17 cellular contexts compared by ENCODE assay signal in the genomic region with DNA sequence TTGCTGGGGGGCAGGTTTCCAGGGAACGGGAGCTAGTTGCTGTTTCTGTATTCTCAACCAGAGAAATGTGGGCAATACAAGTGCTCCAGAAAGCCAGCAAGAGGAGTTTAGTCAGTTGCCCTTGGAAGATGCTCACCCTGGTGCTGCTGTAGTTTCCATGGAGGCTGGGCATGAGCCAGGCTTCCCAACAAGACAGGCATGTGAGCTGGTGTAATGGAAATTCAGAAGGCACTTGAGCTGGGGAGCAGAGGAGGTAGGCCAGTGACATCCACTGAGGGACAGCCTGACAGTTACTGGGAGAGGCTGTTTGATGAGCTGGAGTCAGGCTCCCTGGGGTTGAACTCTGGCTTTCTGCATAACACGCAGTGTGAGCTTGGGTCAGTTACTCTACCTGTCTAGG. TPM values are rescaled to one million over a fixed set of nuclear protein-coding genes. Genes with fewer than 3 reads are reported as not detected.
DNase-seq lines count a peak whose midpoint lies in the region; ATAC-seq and TF ChIP-seq lines count a peak whose summit lies in the region.
"Had no signal": no experiment of that assay in that cellular context is flagged by ENCODE, and none has a peak within 500 bp of the region (broad histone marks: within the 10 kb centered on the region; RNA-seq: fewer than 3 reads in every experiment).

No MANE protein-coding gene starts in this region.

- H3K27ac Mint-ChIP-seq in activated naive CD8-positive, alpha-beta T cell, result no peak overlapping the region
- H3K27ac Mint-ChIP-seq in activated naive CD8-positive, alpha-beta T cell treated with anti-CD3 and anti-CD28 coated beads for 36 hours, result no peak overlapping the region
- peak overlapping the region; percentile 17 for H3K27ac Mint-ChIP-seq in GM23338

- H3K36me3 ChIP-seq in GM23338 (ENCODE audit: insufficient read depth) (no peaks in the 10 kb centered on the region), gastrocnemius medialis (no peaks in the 10 kb centered on the region)

- no peak for TF ChIP-seq CTCF in GM23338 (conservative IDR thresholded peaks at IDR 0.05; ENCODE audit: low read depth in 2 of 2)
- TF ChIP-seq CTCF in gastrocnemius medialis (IDR thresholded peaks at IDR 0.05 in 4 of 5, conservative IDR thresholded peaks at IDR 0.05 in 1 of 5), result no peak

- H3K4me1 ChIP-seq in GM23338 (ENCODE audit: insufficient read depth) (peaks cover 71% of the 10 kb centered on the region), gastrocnemius medialis (peaks cover 39 to 68% of the 10 kb centered on the region in 2 donors)

- H3K9me2 ChIP-seq in GM23338 (ENCODE audit: insufficient read depth), result no peaks in the 10 kb centered on the region

- H3K9me3 ChIP-seq in gastrocnemius medialis, result no peaks in the 10 kb centered on the region

- intact Hi-C loops in gastrocnemius medialis (cut with DNase I; ENCODE audit: low total_unique reads), result no loop called here

- H3K4me3 ChIP-seq in GM23338 (no peak overlapping the region), gastrocnemius medialis (no peak overlapping the region)
- H3K4me3 ChIP-seq: coronary artery had no signal

- H3K27me3 Mint-ChIP-seq in activated naive CD8-positive, alpha-beta T cell, result no peaks in the 10 kb centered on the region
- H3K27me3 Mint-ChIP-seq in activated naive CD8-positive, alpha-beta T cell treated with anti-CD3 and anti-CD28 coated beads for 36 hours, result no peaks in the 10 kb centered on the region
- peaks cover 11% of the 10 kb centered on the region for H3K27me3 Mint-ChIP-seq in GM23338 (ENCODE audit: insufficient read depth, low read depth, poor library complexity)
- H3K27me3 Mint-ChIP-seq: stimulated activated naive CD8-positive, alpha-beta T cell treated with anti-CD3 and anti-CD28 coated beads, Interleukin-15, Interleukin-2, amounts not matched to agents 100 ng/mL and 50 ng/mL, for 24 hours had no signal

- no peaks in the 10 kb centered on the region for H3K27me3 ChIP-seq in GM23338 (ENCODE audit: insufficient read depth)
- H3K27me3 ChIP-seq in gastrocnemius medialis, result no peaks in the 10 kb centered on the region

- no peak overlapping the region for H2AFZ ChIP-seq in GM23338

- no peaks in the 10 kb centered on the region for H3K9me3 Mint-ChIP-seq in activated naive CD8-positive, alpha-beta T cell (ENCODE audit: low read depth)
- no peaks in the 10 kb centered on the region for H3K9me3 Mint-ChIP-seq in activated naive CD8-positive, alpha-beta T cell treated with anti-CD3 and anti-CD28 coated beads for 36 hours
- no peaks in the 10 kb centered on the region for H3K9me3 Mint-ChIP-seq in GM23338
- H3K9me3 Mint-ChIP-seq: activated T-helper 2 cell treated with anti-CD3 and anti-CD28 coated beads, Interferon-gamma antibody, Interleukin-2, Interleukin-4, amounts not matched to agents 10 μg/mL and 5 μg/mL and 100 μg/mL, durations not matched to agents 14 hours and 24 hours and 36 hours; stimulated activated naive CD8-positive, alpha-beta T cell treated with anti-CD3 and anti-CD28 coated beads, Interleukin-15, Interleukin-2, amounts not matched to agents 100 ng/mL and 50 ng/mL, for 24 hours had no signal

- peaks cover 96% of the 10 kb centered on the region for H3K79me2 ChIP-seq in GM23338 (replicated peaks; ENCODE audit: insufficient read depth)

- H3K4me3 Mint-ChIP-seq in activated naive CD8-positive, alpha-beta T cell, result peak overlapping the region; percentile 59
- no peak overlapping the region for H3K4me3 Mint-ChIP-seq in activated naive CD8-positive, alpha-beta T cell treated with anti-CD3 and anti-CD28 coated beads for 36 hours
- no peak overlapping the region for H3K4me3 Mint-ChIP-seq in GM23338

- in situ Hi-C loops in gastrocnemius medialis (cut with MboI; ENCODE audit: low sequenced_read_pairs in 4 of 4), result loop anchor here in 1 of 4 donors (25.0 kb wide), 1 partner anchor 379 kb away; a partner anchor contains a TSS

- no peak for DNase-seq in activated naive CD8-positive, alpha-beta T cell treated with anti-CD3 and anti-CD28 coated beads for 36 hours
- DNase-seq in GM23338 (ENCODE audit: low spot score) (no peak), epithelial cell of prostate (ENCODE audit: low read depth, low spot score) (no peak), gastrocnemius medialis (peak in 1 of 2 donors; percentile 45), NCI-H187 treated with DMSO at 0.1 percent for 48 hours (lab: John Stamatoyannopoulos, UW) (no peak)
- DNase-seq: aorta, DMS 273 treated with DMSO at 0.1 percent for 48 hours, NCI-H1417 treated with DMSO at 0.1 percent for 48 hours, NCI-H226, posterior cingulate gyrus, SHP77 treated with DMSO at 0.1 percent for 48 hours had no signal

- ATAC-seq in GM23338 (no peak), gastrocnemius medialis (no peak), HG03457 (IDR thresholded peaks at IDR 0.05; ENCODE audit: unreplicated experiment) (no peak), GM18861 (IDR thresholded peaks at IDR 0.05; ENCODE audit: unreplicated experiment) (no peak)

- TF ChIP-seq POLR2A in gastrocnemius medialis (IDR thresholded peaks at IDR 0.05), result no peak

- peaks cover 89% of the 10 kb centered on the region for H3K4me1 Mint-ChIP-seq in activated naive CD8-positive, alpha-beta T cell (ENCODE audit: low read depth)
- peaks cover 83% of the 10 kb centered on the region for H3K4me1 Mint-ChIP-seq in activated naive CD8-positive, alpha-beta T cell treated with anti-CD3 and anti-CD28 coated beads for 36 hours
- H3K4me1 Mint-ChIP-seq in GM23338, result peaks cover 79% of the 10 kb centered on the region

- no peak overlapping the region for H3K4me2 ChIP-seq in GM23338

- peaks cover 12% of the 10 kb centered on the region for H3K36me3 Mint-ChIP-seq in activated naive CD8-positive, alpha-beta T cell
- peaks cover 73% of the 10 kb centered on the region for H3K36me3 Mint-ChIP-seq in activated naive CD8-positive, alpha-beta T cell treated with anti-CD3 and anti-CD28 coated beads for 36 hours
- peaks cover 26% of the 10 kb centered on the region for H3K36me3 Mint-ChIP-seq in GM23338 (ENCODE audit: low read depth)

- 0 out of 2 replicates have a peak, but pooled peaks cover 8% of the 10 kb centered on the region for H3F3A ChIP-seq in GM23338 (replicated peaks; ENCODE audit: low read depth)

- peaks cover 71% of the 10 kb centered on the region for H4K20me1 ChIP-seq in GM23338 (replicated peaks; ENCODE audit: insufficient read depth)

- H3K27ac ChIP-seq in GM23338 (ENCODE audit: low read depth) (no peak overlapping the region), epithelial cell of prostate (peak overlapping the region; percentile 99), gastrocnemius medialis (peak overlapping the region; percentile 86 to 98 (median 94))
- H3K27ac ChIP-seq: coronary artery had no signal

TF ChIP-seq in GM23338, 12 proteins besides CTCF, POLR2A, EP300 and RAD21 (continues in another document):
- TF ChIP-seq STAT1 (IDR thresholded peaks at IDR 0.05; ENCODE audit: unreplicated experiment) (no peak), EZH2 (IDR thresholded peaks at IDR 0.05; ENCODE audit: low read depth, unreplicated experiment) (no peak), POLR2AphosphoS5 (IDR thresholded peaks at IDR 0.05; ENCODE audit: low read depth) (no peak), JUNB (IDR thresholded peaks at IDR 0.05; ENCODE audit: unreplicated experiment) (no peak), ZNF331 (CRISPR knock-in tag; IDR thresholded peaks at IDR 0.05; ENCODE audit: low read depth) (no peak)
- TF ChIP-seq, protein P1, sequence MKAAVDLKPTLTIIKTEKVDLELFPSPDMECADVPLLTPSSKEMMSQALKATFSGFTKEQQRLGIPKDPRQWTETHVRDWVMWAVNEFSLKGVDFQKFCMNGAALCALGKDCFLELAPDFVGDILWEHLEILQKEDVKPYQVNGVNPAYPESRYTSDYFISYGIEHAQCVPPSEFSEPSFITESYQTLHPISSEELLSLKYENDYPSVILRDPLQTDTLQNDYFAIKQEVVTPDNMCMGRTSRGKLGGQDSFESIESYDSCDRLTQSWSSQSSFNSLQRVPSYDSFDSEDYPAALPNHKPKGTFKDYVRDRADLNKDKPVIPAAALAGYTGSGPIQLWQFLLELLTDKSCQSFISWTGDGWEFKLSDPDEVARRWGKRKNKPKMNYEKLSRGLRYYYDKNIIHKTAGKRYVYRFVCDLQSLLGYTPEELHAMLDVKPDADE (IDR thresholded peaks at IDR 0.05), result no peak

RNA-seq across cellular contexts. Expression of a gene that starts 7.7 kb away (rescaled TPM):
- total RNA-seq in activated naive CD8-positive, alpha-beta T cell treated with anti-CD3 and anti-CD28 coated beads for 36 hours, result 100 to 1,000 TPM; 101 to 102 TPM
- 54.7 and 56.0 TPM in 2 replicates for total RNA-seq in GM23338 (2014; rRNA removed; shearing (Covaris generic))
- polyA plus RNA-seq in GM23338 (2016; fragmentation: Nextera tagmentation; extraction: Ambion mirVana), result 23.2 and 24.3 TPM in 2 replicates
- total RNA-seq in gastrocnemius medialis, result 10 to 100 TPM; 18.1 to 57.6 (median 42.1) TPM
